In genomic region chrX:68669872-68670271, GRCh38 we compare ENCODE assay signal across 17 cellular contexts.
DNase-seq lines count a peak whose midpoint lies in the region; ATAC-seq and TF ChIP-seq lines count a peak whose summit lies in the region.
"Had no signal": no experiment of that assay in that cellular context is flagged by ENCODE, and none has a peak within 500 bp of the region (broad histone marks: within the 10 kb centered on the region; RNA-seq: fewer than 3 reads in every experiment).

No MANE protein-coding gene starts in this region.

- H3K4me1 Mint-ChIP-seq in nephron: peaks cover 43% of the 10 kb centered on the region

- ATAC-seq in SK-N-SH treated with all-trans-retinoic acid at 6 μM for 48 hours (peak; percentile 84), HG03097 (IDR thresholded peaks at IDR 0.05; ENCODE audit: low FRiP score, unreplicated experiment) (no peak)
- ATAC-seq: HCT116, Right ventricle myocardium inferior had no signal

- peak; percentile 61 for DNase-seq in EH (ENCODE audit: low read depth)
- DNase-seq in fibroblast of mammary gland (ENCODE audit: low read depth): peak; percentile 45
- DNase-seq in anterior cingulate cortex (lab: John Stamatoyannopoulos, UW): no peak
- no peak for DNase-seq in NCI-H1092 treated with DMSO at 0.1 percent for 48 hours (lab: John Stamatoyannopoulos, UW)
- no peak for DNase-seq in NCI-H748 treated with DMSO at 0.1 percent for 48 hours (lab: John Stamatoyannopoulos, UW)
- DNase-seq: GOT3, Karpas-422, MV-4-11, NCI-H1417, NCI-H1694 treated with DMSO at 0.1 percent for 48 hours, NCI-H446, NCI-H526 had no signal

- H3K27me3 Mint-ChIP-seq in nephron (ENCODE audit: low read depth): no peaks in the 10 kb centered on the region

- H3K9me3 Mint-ChIP-seq in nephron: no peaks in the 10 kb centered on the region

- peak overlapping the region; percentile 95 to 97 (median 96) for H3K27ac Mint-ChIP-seq in nephron

- peaks cover 4% of the 10 kb centered on the region for H3K36me3 Mint-ChIP-seq in nephron (ENCODE audit: low read depth)

- peak overlapping the region in 2 of 3 experiments; percentile 10 to 25 for H3K4me3 Mint-ChIP-seq in nephron

- TF ChIP-seq CTCF in fibroblast of mammary gland (conservative IDR thresholded peaks at IDR 0.05; ENCODE audit: control insufficient read depth, insufficient read depth, low read depth, low read length): no peak
- no peak for TF ChIP-seq CTCF in nephron (IDR thresholded peaks at IDR 0.05; ENCODE audit: unreplicated experiment in 3 of 3)

- no peak overlapping the region for H3K4me3 ChIP-seq in fibroblast of mammary gland (ENCODE audit: control insufficient read depth, low read depth, low read length)

TF ChIP-seq in SK-N-SH treated with all-trans-retinoic acid at 6 μM for 48 hours, 23 proteins besides CTCF, POLR2A, EP300 and RAD21:
- peak; percentile 76 for TF ChIP-seq TCF4 (CRISPR knock-in tag; IDR thresholded peaks at IDR 0.05; ENCODE audit: borderline replicate concordance)
- TF ChIP-seq ZFP30 (CRISPR knock-in tag; IDR thresholded peaks at IDR 0.05): no peak

Comparison
In these comparisons a context has a peak if more than half of its experiments do, and no peak if none do; other contexts are left out.
1. DNase-seq: peak in EH (single experiment) and fibroblast of mammary gland (single experiment); none in anterior cingulate cortex (0 of 58), NCI-H1092 treated with DMSO at 0.1 percent for 48 hours (single experiment) and NCI-H748 treated with DMSO at 0.1 percent for 48 hours (single experiment).